8 cellular contexts compared by ENCODE assay signal in genomic region chr4:163331629-163332360, GRCh38.
DNase-seq lines count a peak whose midpoint lies in the region.

No MANE protein-coding gene starts in this region.

- no peak overlapping the region for H3K27ac ChIP-seq in skin epidermis

- DNase-seq in stimulated activated CD4-positive, alpha-beta T cell treated with anti-CD3 and anti-CD28 coated beads, Interleukin-4, amount 100 ng/mL, for 1 hour, result peak; percentile 1
- DNase-seq in stimulated activated CD4-positive, alpha-beta T cell treated with anti-CD3 and anti-CD28 coated beads, Interleukin-15, amount 100 ng/mL, for 24 hours, result no peak
- peak; percentile 58 for DNase-seq in astrocyte of the hippocampus (ENCODE audit: low read depth, low spot score)
- DNase-seq in NCI-H128 (lab: John Stamatoyannopoulos, UW; ENCODE audit: unreplicated experiment), result no peak
- DNase-seq in NCI-H748 treated with DMSO at 0.1 percent for 48 hours (lab: John Stamatoyannopoulos, UW), result no peak
- no peak for DNase-seq in NCI-H2029 treated with DMSO at 0.1 percent for 48 hours (lab: John Stamatoyannopoulos, UW)

- H3K9me3 ChIP-seq in iPS-18c (ENCODE audit: control insufficient read depth, insufficient read depth, low read length), result no peaks in the 10 kb centered on the region

- H3K4me3 ChIP-seq in iPS-18c (ENCODE audit: insufficient read depth, low read depth, low read length) (peak overlapping the region; percentile 67), skin epidermis (peak overlapping the region; percentile 7 to 49 (median 33))

Comparison
In these comparisons a context has a peak if more than half of its experiments do, and no peak if none do; other contexts are left out.
1. DNase-seq: peak in stimulated activated CD4-positive, alpha-beta T cell treated with anti-CD3 and anti-CD28 coated beads, Interleukin-4, amount 100 ng/mL, for 1 hour (single experiment) and astrocyte of the hippocampus (single experiment); none in stimulated activated CD4-positive, alpha-beta T cell treated with anti-CD3 and anti-CD28 coated beads, Interleukin-15, amount 100 ng/mL, for 24 hours (single experiment), NCI-H128 (single experiment), NCI-H748 treated with DMSO at 0.1 percent for 48 hours (single experiment) and NCI-H2029 treated with DMSO at 0.1 percent for 48 hours (single experiment).